ENCODE assay signal across 1 cellular context in genomic region chr6:107458687-107459282, GRCh38.
A peak's percentile ranks its signal among the peaks of the same experiment; 100 is the strongest.
TF ChIP-seq lines count a peak whose summit lies in the region.

No MANE protein-coding gene starts in this region.

TF ChIP-seq in HepG2, 621 proteins besides CTCF, POLR2A, EP300 and RAD21 (continued from another document and continues in another):
- TF ChIP-seq ZNF598 (CRISPR knock-in tag; IDR thresholded peaks at IDR 0.05; ENCODE audit: borderline replicate concordance), result peak; percentile 73; the same call in 1 of the 2 replicates
- TF ChIP-seq, protein P1, sequence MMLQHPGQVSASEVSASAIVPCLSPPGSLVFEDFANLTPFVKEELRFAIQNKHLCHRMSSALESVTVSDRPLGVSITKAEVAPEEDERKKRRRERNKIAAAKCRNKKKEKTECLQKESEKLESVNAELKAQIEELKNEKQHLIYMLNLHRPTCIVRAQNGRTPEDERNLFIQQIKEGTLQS (CRISPR knock-in tag; IDR thresholded peaks at IDR 0.05), result 0 out of 2 replicates have a peak, but pooled peaks have one; percentile 8
- no peak for TF ChIP-seq ZBTB21 (CRISPR knock-in tag; IDR thresholded peaks at IDR 0.05)
- TF ChIP-seq, protein P2, sequence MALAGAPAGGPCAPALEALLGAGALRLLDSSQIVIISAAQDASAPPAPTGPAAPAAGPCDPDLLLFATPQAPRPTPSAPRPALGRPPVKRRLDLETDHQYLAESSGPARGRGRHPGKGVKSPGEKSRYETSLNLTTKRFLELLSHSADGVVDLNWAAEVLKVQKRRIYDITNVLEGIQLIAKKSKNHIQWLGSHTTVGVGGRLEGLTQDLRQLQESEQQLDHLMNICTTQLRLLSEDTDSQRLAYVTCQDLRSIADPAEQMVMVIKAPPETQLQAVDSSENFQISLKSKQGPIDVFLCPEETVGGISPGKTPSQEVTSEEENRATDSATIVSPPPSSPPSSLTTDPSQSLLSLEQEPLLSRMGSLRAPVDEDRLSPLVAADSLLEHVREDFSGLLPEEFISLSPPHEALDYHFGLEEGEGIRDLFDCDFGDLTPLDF (CRISPR knock-in tag; IDR thresholded peaks at IDR 0.05), result peak; percentile 61; the same call in 1 of the 2 replicates
- TF ChIP-seq, protein P3, sequence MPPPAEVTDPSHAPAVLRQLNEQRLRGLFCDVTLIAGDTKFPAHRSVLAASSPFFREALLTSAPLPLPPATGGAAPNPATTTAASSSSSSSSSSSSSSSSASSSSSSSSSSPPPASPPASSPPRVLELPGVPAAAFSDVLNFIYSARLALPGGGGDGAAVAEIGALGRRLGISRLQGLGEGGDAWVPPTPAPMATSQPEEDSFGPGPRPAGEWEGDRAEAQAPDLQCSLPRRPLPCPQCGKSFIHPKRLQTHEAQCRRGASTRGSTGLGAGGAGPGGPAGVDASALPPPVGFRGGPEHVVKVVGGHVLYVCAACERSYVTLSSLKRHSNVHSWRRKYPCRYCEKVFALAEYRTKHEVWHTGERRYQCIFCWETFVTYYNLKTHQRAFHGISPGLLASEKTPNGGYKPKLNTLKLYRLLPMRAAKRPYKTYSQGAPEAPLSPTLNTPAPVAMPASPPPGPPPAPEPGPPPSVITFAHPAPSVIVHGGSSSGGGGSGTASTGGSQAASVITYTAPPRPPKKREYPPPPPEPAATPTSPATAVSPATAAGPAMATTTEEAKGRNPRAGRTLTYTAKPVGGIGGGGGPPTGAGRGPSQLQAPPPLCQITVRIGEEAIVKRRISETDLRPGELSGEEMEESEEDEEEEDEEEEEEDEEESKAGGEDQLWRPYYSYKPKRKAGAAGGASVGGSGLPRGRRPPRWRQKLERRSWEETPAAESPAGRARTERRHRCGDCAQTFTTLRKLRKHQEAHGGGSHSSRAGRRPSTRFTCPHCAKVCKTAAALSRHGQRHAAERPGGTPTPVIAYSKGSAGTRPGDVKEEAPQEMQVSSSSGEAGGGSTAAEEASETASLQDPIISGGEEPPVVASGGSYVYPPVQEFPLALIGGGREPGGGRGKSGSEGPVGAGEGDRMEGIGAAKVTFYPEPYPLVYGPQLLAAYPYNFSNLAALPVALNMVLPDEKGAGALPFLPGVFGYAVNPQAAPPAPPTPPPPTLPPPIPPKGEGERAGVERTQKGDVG (CRISPR knock-in tag; IDR thresholded peaks at IDR 0.05; ENCODE audit: borderline replicate concordance), result 0 out of 2 replicates have a peak, but pooled peaks have one; percentile 18
- TF ChIP-seq ZSCAN21 (CRISPR knock-in tag; IDR thresholded peaks at IDR 0.05; ENCODE audit: borderline replicate concordance), result 0 out of 2 replicates have a peak, but pooled peaks have one; percentile 19
- TF ChIP-seq GLI4 (CRISPR knock-in tag; IDR thresholded peaks at IDR 0.05; ENCODE audit: borderline replicate concordance), result peak; percentile 47; the same call in 1 of the 2 replicates
- 0 out of 2 replicates have a peak, but pooled peaks have one; percentile 11 for TF ChIP-seq ZNF589 (CRISPR knock-in tag; conservative IDR thresholded peaks at IDR 0.05)
- TF ChIP-seq MED1 (CRISPR knock-in tag; IDR thresholded peaks at IDR 0.05), result no peak
- no peak for TF ChIP-seq ZFP82 (CRISPR knock-in tag; IDR thresholded peaks at IDR 0.05; ENCODE audit: borderline replicate concordance)
- TF ChIP-seq, protein P4, sequence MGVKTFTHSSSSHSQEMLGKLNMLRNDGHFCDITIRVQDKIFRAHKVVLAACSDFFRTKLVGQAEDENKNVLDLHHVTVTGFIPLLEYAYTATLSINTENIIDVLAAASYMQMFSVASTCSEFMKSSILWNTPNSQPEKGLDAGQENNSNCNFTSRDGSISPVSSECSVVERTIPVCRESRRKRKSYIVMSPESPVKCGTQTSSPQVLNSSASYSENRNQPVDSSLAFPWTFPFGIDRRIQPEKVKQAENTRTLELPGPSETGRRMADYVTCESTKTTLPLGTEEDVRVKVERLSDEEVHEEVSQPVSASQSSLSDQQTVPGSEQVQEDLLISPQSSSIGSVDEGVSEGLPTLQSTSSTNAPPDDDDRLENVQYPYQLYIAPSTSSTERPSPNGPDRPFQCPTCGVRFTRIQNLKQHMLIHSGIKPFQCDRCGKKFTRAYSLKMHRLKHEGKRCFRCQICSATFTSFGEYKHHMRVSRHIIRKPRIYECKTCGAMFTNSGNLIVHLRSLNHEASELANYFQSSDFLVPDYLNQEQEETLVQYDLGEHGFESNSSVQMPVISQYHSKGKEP (CRISPR knock-in tag; IDR thresholded peaks at IDR 0.05), result no peak
- no peak for TF ChIP-seq FIP1L1 (IDR thresholded peaks at IDR 0.05; ENCODE audit: borderline replicate concordance, insufficient read depth, low read depth, low read length)
- TF ChIP-seq TARDBP (CRISPR knock-in tag; IDR thresholded peaks at IDR 0.05), result no peak
- TF ChIP-seq STAT6 (CRISPR knock-in tag; IDR thresholded peaks at IDR 0.05; ENCODE audit: borderline replicate concordance), result no peak
- peak; percentile 57; the same call in 1 of the 2 replicates for TF ChIP-seq ZNF362 (CRISPR knock-in tag; IDR thresholded peaks at IDR 0.05; ENCODE audit: borderline replicate concordance)
- no peak for TF ChIP-seq PHF8 (CRISPR knock-in tag; IDR thresholded peaks at IDR 0.05)
- TF ChIP-seq HNRNPLL (IDR thresholded peaks at IDR 0.05; ENCODE audit: low read depth, low read length, poor library complexity, severe bottlenecking), result peak; percentile 0
- TF ChIP-seq JUND (CRISPR knock-in tag; IDR thresholded peaks at IDR 0.05), result no peak
- 0 out of 2 replicates have a peak, but pooled peaks have one; percentile 49 for TF ChIP-seq NFATC3 (CRISPR knock-in tag; IDR thresholded peaks at IDR 0.05)
- no peak for TF ChIP-seq U2AF1 (optimal IDR thresholded peaks at IDR 0.05; ENCODE audit: low read depth, low read length)
- TF ChIP-seq CCDC6 (CRISPR knock-in tag; IDR thresholded peaks at IDR 0.05), result no peak
- no peak for TF ChIP-seq ZNF460 (CRISPR knock-in tag; IDR thresholded peaks at IDR 0.05; ENCODE audit: borderline replicate concordance)
- peak; percentile 35; the same call in 1 of the 2 replicates for TF ChIP-seq ZNF142 (CRISPR knock-in tag; IDR thresholded peaks at IDR 0.05)
- TF ChIP-seq ZNF143 (CRISPR knock-in tag; IDR thresholded peaks at IDR 0.05), result no peak
- TF ChIP-seq ZBTB7A (CRISPR knock-in tag; IDR thresholded peaks at IDR 0.05), result no peak
- TF ChIP-seq MAZ (IDR thresholded peaks at IDR 0.05; ENCODE audit: borderline replicate concordance, low read depth, low read length), result no peak
- no peak for TF ChIP-seq MAZ (CRISPR knock-in tag; IDR thresholded peaks at IDR 0.05; ENCODE audit: low read depth)
- no peak for TF ChIP-seq YY1 (IDR thresholded peaks at IDR 0.05; ENCODE audit: insufficient read depth, insufficient replicate concordance, low read depth, low read length)
- TF ChIP-seq ZNF749 (CRISPR knock-in tag; IDR thresholded peaks at IDR 0.05; ENCODE audit: borderline replicate concordance), result no peak
- peak; percentile 33; the same call in 1 of the 2 replicates for TF ChIP-seq ZNF274 (CRISPR knock-in tag; IDR thresholded peaks at IDR 0.05)
- TF ChIP-seq, protein P5, sequence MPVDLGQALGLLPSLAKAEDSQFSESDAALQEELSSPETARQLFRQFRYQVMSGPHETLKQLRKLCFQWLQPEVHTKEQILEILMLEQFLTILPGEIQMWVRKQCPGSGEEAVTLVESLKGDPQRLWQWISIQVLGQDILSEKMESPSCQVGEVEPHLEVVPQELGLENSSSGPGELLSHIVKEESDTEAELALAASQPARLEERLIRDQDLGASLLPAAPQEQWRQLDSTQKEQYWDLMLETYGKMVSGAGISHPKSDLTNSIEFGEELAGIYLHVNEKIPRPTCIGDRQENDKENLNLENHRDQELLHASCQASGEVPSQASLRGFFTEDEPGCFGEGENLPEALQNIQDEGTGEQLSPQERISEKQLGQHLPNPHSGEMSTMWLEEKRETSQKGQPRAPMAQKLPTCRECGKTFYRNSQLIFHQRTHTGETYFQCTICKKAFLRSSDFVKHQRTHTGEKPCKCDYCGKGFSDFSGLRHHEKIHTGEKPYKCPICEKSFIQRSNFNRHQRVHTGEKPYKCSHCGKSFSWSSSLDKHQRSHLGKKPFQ (CRISPR knock-in tag; IDR thresholded peaks at IDR 0.05; ENCODE audit: insufficient replicate concordance), result no peak
- TF ChIP-seq, protein P6, sequence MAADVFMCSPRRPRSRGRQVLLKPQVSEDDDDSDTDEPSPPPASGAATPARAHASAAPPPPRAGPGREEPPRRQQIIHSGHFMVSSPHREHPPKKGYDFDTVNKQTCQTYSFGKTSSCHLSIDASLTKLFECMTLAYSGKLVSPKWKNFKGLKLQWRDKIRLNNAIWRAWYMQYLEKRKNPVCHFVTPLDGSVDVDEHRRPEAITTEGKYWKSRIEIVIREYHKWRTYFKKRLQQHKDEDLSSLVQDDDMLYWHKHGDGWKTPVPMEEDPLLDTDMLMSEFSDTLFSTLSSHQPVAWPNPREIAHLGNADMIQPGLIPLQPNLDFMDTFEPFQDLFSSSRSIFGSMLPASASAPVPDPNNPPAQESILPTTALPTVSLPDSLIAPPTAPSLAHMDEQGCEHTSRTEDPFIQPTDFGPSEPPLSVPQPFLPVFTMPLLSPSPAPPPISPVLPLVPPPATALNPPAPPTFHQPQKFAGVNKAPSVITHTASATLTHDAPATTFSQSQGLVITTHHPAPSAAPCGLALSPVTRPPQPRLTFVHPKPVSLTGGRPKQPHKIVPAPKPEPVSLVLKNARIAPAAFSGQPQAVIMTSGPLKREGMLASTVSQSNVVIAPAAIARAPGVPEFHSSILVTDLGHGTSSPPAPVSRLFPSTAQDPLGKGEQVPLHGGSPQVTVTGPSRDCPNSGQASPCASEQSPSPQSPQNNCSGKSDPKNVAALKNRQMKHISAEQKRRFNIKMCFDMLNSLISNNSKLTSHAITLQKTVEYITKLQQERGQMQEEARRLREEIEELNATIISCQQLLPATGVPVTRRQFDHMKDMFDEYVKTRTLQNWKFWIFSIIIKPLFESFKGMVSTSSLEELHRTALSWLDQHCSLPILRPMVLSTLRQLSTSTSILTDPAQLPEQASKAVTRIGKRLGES (CRISPR knock-in tag; IDR thresholded peaks at IDR 0.05; ENCODE audit: borderline replicate concordance), result 0 out of 2 replicates have a peak, but pooled peaks have one; percentile 36
- TF ChIP-seq, protein P7, sequence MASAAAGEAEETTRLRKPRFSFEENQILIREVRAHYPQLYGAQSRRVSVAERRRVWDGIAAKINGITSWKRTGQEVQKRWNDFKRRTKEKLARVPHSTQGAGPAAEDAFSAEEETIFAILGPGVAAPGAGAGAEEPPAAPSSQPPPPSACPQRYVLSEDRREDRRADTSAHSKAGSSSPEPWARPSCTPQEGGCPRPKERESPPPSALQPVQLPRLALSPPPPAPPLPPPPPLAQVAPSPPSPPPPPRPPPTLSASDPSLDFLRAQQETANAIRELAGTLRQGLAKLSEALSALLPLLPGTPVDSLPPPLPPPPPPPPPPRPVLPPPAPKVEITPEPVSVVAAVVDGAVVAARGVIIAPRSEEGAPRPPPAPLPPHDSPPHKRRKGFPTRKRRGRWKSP (CRISPR knock-in tag; IDR thresholded peaks at IDR 0.05), result no peak
- TF ChIP-seq GATA4 (IDR thresholded peaks at IDR 0.05; ENCODE audit: borderline replicate concordance, low read depth), result 0 out of 2 replicates have a peak, but pooled peaks have one; percentile 15
